ENCODE assay signal across 1 cellular context in the genomic region with DNA sequence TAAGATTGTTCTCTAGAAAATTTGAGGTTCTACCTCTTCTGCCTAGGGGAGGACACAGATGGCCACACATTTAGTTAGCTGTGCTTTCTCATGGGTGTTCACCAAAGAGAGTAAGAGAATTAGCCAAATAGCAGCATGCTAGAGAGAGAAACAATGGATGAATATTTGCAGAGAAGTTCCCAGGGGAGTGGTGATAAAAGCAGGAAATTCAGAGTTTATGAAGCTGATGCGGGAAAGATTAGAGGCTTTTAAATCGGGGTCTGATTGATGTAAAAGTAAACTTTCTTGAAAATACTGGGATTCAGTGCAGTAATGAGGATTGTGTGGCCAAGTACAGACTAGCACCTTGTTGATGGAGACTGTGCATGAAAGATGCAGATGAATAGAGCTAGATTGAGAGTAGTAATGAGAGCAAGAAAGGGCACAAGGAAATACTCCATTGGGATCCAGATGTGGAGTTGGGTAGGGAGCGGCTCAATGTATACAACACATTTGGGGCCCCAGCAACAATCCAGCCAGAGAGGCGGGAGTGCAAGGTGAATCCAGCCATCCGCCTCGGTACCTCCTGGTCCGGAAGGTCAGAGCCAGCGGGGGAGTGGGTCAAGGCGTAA.
A peak's percentile ranks its signal among the peaks of the same experiment; 100 is the strongest.
TF ChIP-seq lines count a peak whose summit lies in the region.

No MANE protein-coding gene starts in this region.

TF ChIP-seq in HEK293, 187 proteins besides CTCF, POLR2A, EP300 and RAD21 (continued from another document and continues in another):
- no peak for TF ChIP-seq REST (tag by site-specific recombination; IDR thresholded peaks at IDR 0.05)
- no peak for TF ChIP-seq ZNF140 (tag by site-specific recombination; IDR thresholded peaks at IDR 0.05)
- no peak for TF ChIP-seq ZNF561 (tag by site-specific recombination; IDR thresholded peaks at IDR 0.05; ENCODE audit: borderline replicate concordance)
- TF ChIP-seq ZEB2 (tag by site-specific recombination; IDR thresholded peaks at IDR 0.05): peak; percentile 13; the same call in 1 of the 2 replicates
- no peak for TF ChIP-seq ZNF23 (tag by site-specific recombination; IDR thresholded peaks at IDR 0.05; ENCODE audit: borderline replicate concordance)
- no peak for TF ChIP-seq KLF10 (tag by site-specific recombination; IDR thresholded peaks at IDR 0.05)
- no peak for TF ChIP-seq ZNF37A (tag by site-specific recombination; IDR thresholded peaks at IDR 0.05)
- TF ChIP-seq, protein P1, sequence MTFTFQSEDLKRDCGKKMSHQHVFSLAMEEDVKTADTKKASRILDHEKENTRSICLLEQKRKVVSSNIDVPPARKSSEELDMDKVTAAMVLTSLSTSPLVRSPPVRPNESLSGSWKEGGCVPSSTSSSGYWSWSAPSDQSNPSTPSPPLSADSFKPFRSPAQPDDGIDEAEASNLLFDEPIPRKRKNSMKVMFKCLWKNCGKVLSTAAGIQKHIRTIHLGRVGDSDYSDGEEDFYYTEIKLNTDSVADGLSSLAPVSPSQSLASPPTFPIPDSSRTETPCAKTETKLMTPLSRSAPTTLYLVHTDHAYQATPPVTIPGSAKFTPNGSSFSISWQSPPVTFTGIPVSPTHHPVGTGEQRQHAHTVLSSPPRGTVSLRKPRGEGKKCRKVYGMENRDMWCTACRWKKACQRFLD (tag by site-specific recombination; IDR thresholded peaks at IDR 0.05): no peak
- TF ChIP-seq ZNF48 (tag by site-specific recombination; IDR thresholded peaks at IDR 0.05): no peak
- TF ChIP-seq ZNF664 (tag by site-specific recombination; IDR thresholded peaks at IDR 0.05): no peak
- no peak for TF ChIP-seq ZNF701 (tag by site-specific recombination; IDR thresholded peaks at IDR 0.05)
- TF ChIP-seq ZNF513 (tag by site-specific recombination; IDR thresholded peaks at IDR 0.05): no peak
- no peak for TF ChIP-seq ZFP3 (tag by site-specific recombination; IDR thresholded peaks at IDR 0.05; ENCODE audit: low read depth)
- TF ChIP-seq ZNF274 (IDR thresholded peaks at IDR 0.05; ENCODE audit: low read length): no peak
- no peak for TF ChIP-seq ZNF274 (tag by site-specific recombination; IDR thresholded peaks at IDR 0.05; ENCODE audit: borderline replicate concordance)
- TF ChIP-seq BCL11B (tag by site-specific recombination; IDR thresholded peaks at IDR 0.05; ENCODE audit: low read depth): peak; percentile 24; the same call in 1 of the 2 replicates
- peak; percentile 67; the same call in 1 of the 2 replicates for TF ChIP-seq PRDM1 (tag by site-specific recombination; IDR thresholded peaks at IDR 0.05)
- TF ChIP-seq ZNF416 (tag by site-specific recombination; IDR thresholded peaks at IDR 0.05): no peak
- TF ChIP-seq ZNF211 (tag by site-specific recombination; IDR thresholded peaks at IDR 0.05; ENCODE audit: low read depth): no peak
- TF ChIP-seq ZNF24 (tag by site-specific recombination; IDR thresholded peaks at IDR 0.05): no peak
- TF ChIP-seq ZNF202 (tag by site-specific recombination; IDR thresholded peaks at IDR 0.05; ENCODE audit: borderline replicate concordance): no peak
- no peak for TF ChIP-seq SP3 (tag by site-specific recombination; IDR thresholded peaks at IDR 0.05)
- no peak for TF ChIP-seq ZFP37 (tag by site-specific recombination; IDR thresholded peaks at IDR 0.05)
- TF ChIP-seq GFI1B (tag by site-specific recombination; IDR thresholded peaks at IDR 0.05): peak; percentile 82; the same call in 1 of the 2 replicates
- no peak for TF ChIP-seq ZNF302 (tag by site-specific recombination; IDR thresholded peaks at IDR 0.05; ENCODE audit: low read depth)
- no peak for TF ChIP-seq ZBTB7A (tag by site-specific recombination; IDR thresholded peaks at IDR 0.05; ENCODE audit: low read depth)
- TF ChIP-seq ZSCAN5A (tag by site-specific recombination; IDR thresholded peaks at IDR 0.05): no peak
- TF ChIP-seq ATF2 (tag by site-specific recombination; IDR thresholded peaks at IDR 0.05; ENCODE audit: low read depth): no peak
- no peak for TF ChIP-seq ZNF138 (tag by site-specific recombination; IDR thresholded peaks at IDR 0.05; ENCODE audit: borderline replicate concordance)
- TF ChIP-seq ZNF133 (tag by site-specific recombination; IDR thresholded peaks at IDR 0.05): no peak
- no peak for TF ChIP-seq ZSCAN23 (tag by site-specific recombination; IDR thresholded peaks at IDR 0.05)
- no peak for TF ChIP-seq BCL6B (tag by site-specific recombination; IDR thresholded peaks at IDR 0.05)
- no peak for TF ChIP-seq SCRT2 (tag by site-specific recombination; IDR thresholded peaks at IDR 0.05)
- TF ChIP-seq, protein P2, sequence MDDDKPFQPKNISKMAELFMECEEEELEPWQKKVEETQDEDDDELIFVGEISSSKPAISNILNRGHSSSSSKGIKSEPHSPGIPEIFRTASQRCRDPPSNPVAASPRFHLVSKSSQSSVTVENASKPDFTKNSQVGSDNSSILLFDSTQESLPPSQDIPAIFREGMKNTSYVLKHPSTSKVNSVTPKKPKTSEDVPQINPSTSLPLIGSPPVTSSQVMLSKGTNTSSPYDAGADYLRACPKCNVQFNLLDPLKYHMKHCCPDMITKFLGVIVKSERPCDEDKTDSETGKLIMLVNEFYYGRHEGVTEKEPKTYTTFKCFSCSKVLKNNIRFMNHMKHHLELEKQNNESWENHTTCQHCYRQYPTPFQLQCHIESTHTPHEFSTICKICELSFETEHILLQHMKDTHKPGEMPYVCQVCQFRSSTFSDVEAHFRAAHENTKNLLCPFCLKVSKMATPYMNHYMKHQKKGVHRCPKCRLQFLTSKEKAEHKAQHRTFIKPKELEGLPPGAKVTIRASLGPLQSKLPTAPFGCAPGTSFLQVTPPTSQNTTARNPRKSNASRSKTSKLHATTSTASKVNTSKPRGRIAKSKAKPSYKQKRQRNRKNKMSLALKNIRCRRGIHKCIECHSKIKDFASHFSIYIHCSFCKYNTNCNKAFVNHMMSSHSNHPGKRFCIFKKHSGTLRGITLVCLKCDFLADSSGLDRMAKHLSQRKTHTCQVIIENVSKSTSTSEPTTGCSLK (tag by site-specific recombination; IDR thresholded peaks at IDR 0.05): no peak
- TF ChIP-seq KLF9 (tag by site-specific recombination; IDR thresholded peaks at IDR 0.05; ENCODE audit: low read depth): no peak
- no peak for TF ChIP-seq ZNF155 (tag by site-specific recombination; IDR thresholded peaks at IDR 0.05)
- no peak for TF ChIP-seq ZBTB21 (tag by site-specific recombination; IDR thresholded peaks at IDR 0.05)
- peak; percentile 20; the same call in 1 of the 2 replicates for TF ChIP-seq FEZF1 (tag by site-specific recombination; IDR thresholded peaks at IDR 0.05)
- no peak for TF ChIP-seq ZNF354C (tag by site-specific recombination; IDR thresholded peaks at IDR 0.05; ENCODE audit: borderline replicate concordance, low read depth)
- no peak; the same call in 1 of the 2 replicates for TF ChIP-seq ZNF324 (tag by site-specific recombination; IDR thresholded peaks at IDR 0.05)
- TF ChIP-seq, protein P3, sequence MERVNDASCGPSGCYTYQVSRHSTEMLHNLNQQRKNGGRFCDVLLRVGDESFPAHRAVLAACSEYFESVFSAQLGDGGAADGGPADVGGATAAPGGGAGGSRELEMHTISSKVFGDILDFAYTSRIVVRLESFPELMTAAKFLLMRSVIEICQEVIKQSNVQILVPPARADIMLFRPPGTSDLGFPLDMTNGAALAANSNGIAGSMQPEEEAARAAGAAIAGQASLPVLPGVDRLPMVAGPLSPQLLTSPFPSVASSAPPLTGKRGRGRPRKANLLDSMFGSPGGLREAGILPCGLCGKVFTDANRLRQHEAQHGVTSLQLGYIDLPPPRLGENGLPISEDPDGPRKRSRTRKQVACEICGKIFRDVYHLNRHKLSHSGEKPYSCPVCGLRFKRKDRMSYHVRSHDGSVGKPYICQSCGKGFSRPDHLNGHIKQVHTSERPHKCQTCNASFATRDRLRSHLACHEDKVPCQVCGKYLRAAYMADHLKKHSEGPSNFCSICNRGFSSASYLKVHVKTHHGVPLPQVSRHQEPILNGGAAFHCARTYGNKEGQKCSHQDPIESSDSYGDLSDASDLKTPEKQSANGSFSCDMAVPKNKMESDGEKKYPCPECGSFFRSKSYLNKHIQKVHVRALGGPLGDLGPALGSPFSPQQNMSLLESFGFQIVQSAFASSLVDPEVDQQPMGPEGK (tag by site-specific recombination; IDR thresholded peaks at IDR 0.05): no peak
- TF ChIP-seq HOXA7 (CRISPR knock-in tag; IDR thresholded peaks at IDR 0.05; ENCODE audit: borderline replicate concordance): no peak
- no peak for TF ChIP-seq ZNF530 (tag by site-specific recombination; IDR thresholded peaks at IDR 0.05; ENCODE audit: low read depth)
- TF ChIP-seq, protein P4, sequence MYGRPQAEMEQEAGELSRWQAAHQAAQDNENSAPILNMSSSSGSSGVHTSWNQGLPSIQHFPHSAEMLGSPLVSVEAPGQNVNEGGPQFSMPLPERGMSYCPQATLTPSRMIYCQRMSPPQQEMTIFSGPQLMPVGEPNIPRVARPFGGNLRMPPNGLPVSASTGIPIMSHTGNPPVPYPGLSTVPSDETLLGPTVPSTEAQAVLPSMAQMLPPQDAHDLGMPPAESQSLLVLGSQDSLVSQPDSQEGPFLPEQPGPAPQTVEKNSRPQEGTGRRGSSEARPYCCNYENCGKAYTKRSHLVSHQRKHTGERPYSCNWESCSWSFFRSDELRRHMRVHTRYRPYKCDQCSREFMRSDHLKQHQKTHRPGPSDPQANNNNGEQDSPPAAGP (tag by site-specific recombination; IDR thresholded peaks at IDR 0.05): no peak
- no peak for TF ChIP-seq GLI2 (tag by site-specific recombination; IDR thresholded peaks at IDR 0.05; ENCODE audit: borderline replicate concordance, low read depth)
- TF ChIP-seq ZNF677 (tag by site-specific recombination; IDR thresholded peaks at IDR 0.05): no peak
- TF ChIP-seq ZNF426 (tag by site-specific recombination; IDR thresholded peaks at IDR 0.05): no peak
